Comparison of ENCODE assay signal across 11 cellular contexts in genomic region chr9:137299938-137300337, GRCh38. TPM values are rescaled to one million over a fixed set of nuclear protein-coding genes. Genes with fewer than 3 reads are reported as not detected.
DNase-seq lines count a peak whose midpoint lies in the region; ATAC-seq and TF ChIP-seq lines count a peak whose summit lies in the region.
"Had no signal": no experiment of that assay in that cellular context is flagged by ENCODE, and none has a peak within 500 bp of the region (broad histone marks: within the 10 kb centered on the region; RNA-seq: fewer than 3 reads in every experiment).

No MANE protein-coding gene starts in this region.

- H3K27ac ChIP-seq in coronary artery (peak overlapping the region in 1 of 2 donors; percentile 80), mucosa of rectum (ENCODE audit: low read depth in 2 of 2, low read length in 2 of 2) (peak overlapping the region; percentile 94 to 95), urinary bladder (ENCODE audit: low read depth) (no peak overlapping the region)

- 17% methylated on average over 16 of the region's 16 CpGs for WGBS in urinary bladder

- no peak for DNase-seq in activated T-cell treated with anti-CD3 and anti-CD28 coated beads, Interleukin-2, amount 50 U/mL, for 4 hours
- no peak for DNase-seq in activated T-cell treated with anti-CD3 and anti-CD28 coated beads, Interleukin-2, amount 50 U/mL, for 48 hours
- DNase-seq in coronary artery (ENCODE audit: low spot score), result no peak
- DNase-seq in NCI-H2107 (lab: John Stamatoyannopoulos, UW), result no peak
- DNase-seq in sciatic nerve (ENCODE audit: low spot score), result no peak

- no peak for TF ChIP-seq CTCF in coronary artery (IDR thresholded peaks at IDR 0.05)

- peaks cover 50 to 54% of the 10 kb centered on the region in 2 donors for H3K4me1 ChIP-seq in mucosa of rectum (ENCODE audit: control insufficient read depth in 2 of 2, insufficient read depth in 2 of 2, low read length in 2 of 2)
- H3K4me1 ChIP-seq in urinary bladder (ENCODE audit: insufficient read depth), result peaks cover 6% of the 10 kb centered on the region

- peak overlapping the region; percentile 69 for H3K4me3 ChIP-seq in coronary artery
- H3K4me3 ChIP-seq in mucosa of rectum (ENCODE audit: low read length in 2 of 2), result peak overlapping the region; percentile 87 to 90
- H3K4me3 ChIP-seq in urinary bladder (ENCODE audit: low read depth, low read length), result peak overlapping the region; percentile 26

- no peaks in the 10 kb centered on the region for H3K9me3 Mint-ChIP-seq in activated T-cell treated with anti-CD3 and anti-CD28 coated beads, Interleukin-2, amount 50 U/mL, for 4 hours

- H3K36me3 Mint-ChIP-seq in activated T-cell treated with anti-CD3 and anti-CD28 coated beads, Interleukin-2, amount 50 U/mL, for 4 hours (ENCODE audit: insufficient read depth), result no peaks in the 10 kb centered on the region

- intact Hi-C loops in sciatic nerve (cut with DNase I), result loop anchor here (5.0 kb wide), 1 partner anchor 107 kb away; no protein-coding TSS in a partner anchor

- peak overlapping the region; percentile 84 to 93 for H3K9ac ChIP-seq in mucosa of rectum (ENCODE audit: low read depth in 1 of 2, low read length in 2 of 2)

- H3K9me3 ChIP-seq in mucosa of rectum (ENCODE audit: control insufficient read depth in 2 of 2, low read length in 2 of 2), result no peaks in the 10 kb centered on the region

- peaks cover 13% of the 10 kb centered on the region for H3K4me1 Mint-ChIP-seq in activated T-cell treated with anti-CD3 and anti-CD28 coated beads, Interleukin-2, amount 50 U/mL, for 4 hours (ENCODE audit: low read depth)

- ATAC-seq in activated T-cell treated with anti-CD3 and anti-CD28 coated beads, Interleukin-2, amount 50 U/mL, for 4 hours, result no peak
- ATAC-seq in HG02759 (IDR thresholded peaks at IDR 0.05; ENCODE audit: unreplicated experiment) (no peak), sciatic nerve (no peak)

- peaks cover 3 to 16% of the 10 kb centered on the region in 2 donors for H3K27me3 ChIP-seq in mucosa of rectum (ENCODE audit: control insufficient read depth in 2 of 2, insufficient read depth in 2 of 2, low read length in 2 of 2)

- H3K36me3 ChIP-seq in mucosa of rectum (ENCODE audit: control insufficient read depth in 2 of 2, insufficient read depth in 2 of 2, low read length in 2 of 2) (peaks cover 0 to 3% of the 10 kb centered on the region in 2 donors), urinary bladder (ENCODE audit: insufficient read depth) (no peaks in the 10 kb centered on the region)

- H3K27me3 Mint-ChIP-seq in activated T-cell treated with anti-CD3 and anti-CD28 coated beads, Interleukin-2, amount 50 U/mL, for 4 hours (ENCODE audit: low read depth), result peaks cover 23% of the 10 kb centered on the region

- H3K4me3 Mint-ChIP-seq in activated T-cell treated with anti-CD3 and anti-CD28 coated beads, Interleukin-2, amount 50 U/mL, for 4 hours, result peak overlapping the region; percentile 54

RNA-seq across cellular contexts. Expression of gene NRARP, which starts 2.1 kb away (rescaled TPM):
- total RNA-seq in activated T-cell treated with anti-CD3 and anti-CD28 coated beads, Interleukin-2, amount 50 U/mL, for 4 hours, result 10 to 100 TPM in 2 of 3 donors, 1 to 10 TPM in 1; 7.6 to 15.6 (median 11.6) TPM
- total RNA-seq in urinary bladder, result 6.3 TPM
- polyA plus RNA-seq in urinary bladder, result 6.5 TPM
- 18.5 TPM for total RNA-seq in sciatic nerve

RNA-seq across cellular contexts. Expression of gene TOR4A, which starts 22.4 kb away (rescaled TPM):
- 1 to 10 TPM; 3.2 to 4.0 (median 3.6) TPM for total RNA-seq in activated T-cell treated with anti-CD3 and anti-CD28 coated beads, Interleukin-2, amount 50 U/mL, for 4 hours
- total RNA-seq in urinary bladder, result 2.0 TPM
- polyA plus RNA-seq in urinary bladder, result 8.1 TPM
- total RNA-seq in sciatic nerve, result 4.0 TPM

RNA-seq across cellular contexts. Expression of gene NELFB, which starts 44.8 kb away (rescaled TPM):
- 10 to 100 TPM; 72.0 to 81.1 (median 73.5) TPM for total RNA-seq in activated T-cell treated with anti-CD3 and anti-CD28 coated beads, Interleukin-2, amount 50 U/mL, for 4 hours
- 28.9 TPM for total RNA-seq in urinary bladder
- 64.2 TPM for polyA plus RNA-seq in urinary bladder
- total RNA-seq in sciatic nerve, result 38.9 TPM

RNA-seq across cellular contexts. Expression of gene STPG3, which starts 48.9 kb away (rescaled TPM):
- not detected for total RNA-seq in activated T-cell treated with anti-CD3 and anti-CD28 coated beads, Interleukin-2, amount 50 U/mL, for 4 hours
- not detected for total RNA-seq in urinary bladder
- not detected for polyA plus RNA-seq in urinary bladder
- not detected for total RNA-seq in sciatic nerve
- total RNA-seq: aorta, HT1080, kidney epithelial cell had no signal
- polyA plus RNA-seq: aorta had no signal

RNA-seq across cellular contexts. Expression of gene TUBB4B, which starts 58.9 kb away (rescaled TPM):
- total RNA-seq in activated T-cell treated with anti-CD3 and anti-CD28 coated beads, Interleukin-2, amount 50 U/mL, for 4 hours, result 100 to 1,000 TPM; 345 to 383 (median 380) TPM
- total RNA-seq in urinary bladder, result 57.9 TPM
- 239 TPM for polyA plus RNA-seq in urinary bladder
- 108 TPM for total RNA-seq in sciatic nerve

Comparison
In these comparisons a context has a peak if more than half of its experiments do, and no peak if none do; other contexts are left out.
1. H3K4me3 ChIP-seq: peak in every context shown above with its lines; median percentile 88 in mucosa of rectum; 69 in coronary artery; 26 in urinary bladder.